Comparison of ENCODE assay signal across 1 cellular context in genomic region chr10:79082631-79083581, GRCh38.
TF ChIP-seq lines count a peak whose summit lies in the region.

No MANE protein-coding gene starts in this region.

TF ChIP-seq in K562, 482 proteins besides CTCF, POLR2A, EP300 and RAD21 (continued from another document and continues in another):
- TF ChIP-seq, protein P1, sequence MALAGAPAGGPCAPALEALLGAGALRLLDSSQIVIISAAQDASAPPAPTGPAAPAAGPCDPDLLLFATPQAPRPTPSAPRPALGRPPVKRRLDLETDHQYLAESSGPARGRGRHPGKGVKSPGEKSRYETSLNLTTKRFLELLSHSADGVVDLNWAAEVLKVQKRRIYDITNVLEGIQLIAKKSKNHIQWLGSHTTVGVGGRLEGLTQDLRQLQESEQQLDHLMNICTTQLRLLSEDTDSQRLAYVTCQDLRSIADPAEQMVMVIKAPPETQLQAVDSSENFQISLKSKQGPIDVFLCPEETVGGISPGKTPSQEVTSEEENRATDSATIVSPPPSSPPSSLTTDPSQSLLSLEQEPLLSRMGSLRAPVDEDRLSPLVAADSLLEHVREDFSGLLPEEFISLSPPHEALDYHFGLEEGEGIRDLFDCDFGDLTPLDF (CRISPR knock-in tag; IDR thresholded peaks at IDR 0.05), result no peak
- no peak for TF ChIP-seq TSC22D4 (tag; IDR thresholded peaks at IDR 0.05)
- peak; percentile 67; the same call in 1 of the 2 replicates for TF ChIP-seq HDGF (IDR thresholded peaks at IDR 0.05)
- TF ChIP-seq ZNF232 (CRISPR knock-in tag; IDR thresholded peaks at IDR 0.05), result no peak
- TF ChIP-seq ADNP (tag; IDR thresholded peaks at IDR 0.05), result peak; percentile 90
- no peak for TF ChIP-seq TFAM (CRISPR knock-in tag; conservative IDR thresholded peaks at IDR 0.05)
- no peak for TF ChIP-seq SIRT6 (IDR thresholded peaks at IDR 0.05; ENCODE audit: low read depth, low read length)
- TF ChIP-seq RBM25 (IDR thresholded peaks at IDR 0.05; ENCODE audit: low read depth, low read length, severe bottlenecking), result peak; percentile 90
- no peak for TF ChIP-seq KDM4B (IDR thresholded peaks at IDR 0.05; ENCODE audit: borderline replicate concordance in 2 of 2, low read depth in 1 of 2)
- TF ChIP-seq FOXK1 (CRISPR knock-in tag; IDR thresholded peaks at IDR 0.05; ENCODE audit: borderline replicate concordance), result no peak
- peak; percentile 87 for TF ChIP-seq SMARCA4 (IDR thresholded peaks at IDR 0.05)
- TF ChIP-seq CXXC5 (CRISPR knock-in tag; IDR thresholded peaks at IDR 0.05), result 0 out of 2 replicates have a peak, but pooled peaks have one; percentile 29
- TF ChIP-seq RNF2 (IDR thresholded peaks at IDR 0.05), result peak; percentile 23; the same call in 1 of the 2 replicates
- TF ChIP-seq MEF2D (tag; conservative IDR thresholded peaks at IDR 0.05; ENCODE audit: low read depth), result peak; percentile 51; the same call in 1 of the 2 replicates
- no peak for TF ChIP-seq TAF7 (tag; IDR thresholded peaks at IDR 0.05)
- TF ChIP-seq CBX5 (IDR thresholded peaks at IDR 0.05; ENCODE audit: borderline replicate concordance, low read depth), result no peak
- TF ChIP-seq NFATC3 (IDR thresholded peaks at IDR 0.05), result no peak
- no peak for TF ChIP-seq NR2C1 (IDR thresholded peaks at IDR 0.05)
- TF ChIP-seq NR2C1 (tag; IDR thresholded peaks at IDR 0.05), result peak; percentile 48; the same call in 1 of the 2 replicates
- TF ChIP-seq SMAD4 (CRISPR knock-in tag; conservative IDR thresholded peaks at IDR 0.05), result peak; percentile 56; the same call in 1 of the 2 replicates
- no peak for TF ChIP-seq HMGN3 (IDR thresholded peaks at IDR 0.05; ENCODE audit: borderline replicate concordance, extremely low read depth, insufficient read length, low read depth, low read length)
- no peak for TF ChIP-seq CCNT2 (IDR thresholded peaks at IDR 0.05; ENCODE audit: borderline replicate concordance, extremely low read depth, insufficient read length, low read depth, low read length)
- TF ChIP-seq FOXA3 (CRISPR knock-in tag; conservative IDR thresholded peaks at IDR 0.05 in 1 of 2, IDR thresholded peaks at IDR 0.05 in 1 of 2), result peak; percentile 32 to 52; a peak in 2 of 4 replicates
- no peak for TF ChIP-seq SRSF3 (IDR thresholded peaks at IDR 0.05; ENCODE audit: insufficient read depth, low read length)
- no peak for TF ChIP-seq ZNF583 (CRISPR knock-in tag; IDR thresholded peaks at IDR 0.05)
- TF ChIP-seq HMG20A (CRISPR knock-in tag; conservative IDR thresholded peaks at IDR 0.05), result no peak
- no peak for TF ChIP-seq ILF3 (IDR thresholded peaks at IDR 0.05; ENCODE audit: borderline replicate concordance)
- no peak for TF ChIP-seq ZNF518B (CRISPR knock-in tag; IDR thresholded peaks at IDR 0.05)
- TF ChIP-seq BRCA1 (IDR thresholded peaks at IDR 0.05), result no peak
- no peak for TF ChIP-seq BRCA1 (CRISPR knock-in tag; IDR thresholded peaks at IDR 0.05)
- TF ChIP-seq, protein P2, sequence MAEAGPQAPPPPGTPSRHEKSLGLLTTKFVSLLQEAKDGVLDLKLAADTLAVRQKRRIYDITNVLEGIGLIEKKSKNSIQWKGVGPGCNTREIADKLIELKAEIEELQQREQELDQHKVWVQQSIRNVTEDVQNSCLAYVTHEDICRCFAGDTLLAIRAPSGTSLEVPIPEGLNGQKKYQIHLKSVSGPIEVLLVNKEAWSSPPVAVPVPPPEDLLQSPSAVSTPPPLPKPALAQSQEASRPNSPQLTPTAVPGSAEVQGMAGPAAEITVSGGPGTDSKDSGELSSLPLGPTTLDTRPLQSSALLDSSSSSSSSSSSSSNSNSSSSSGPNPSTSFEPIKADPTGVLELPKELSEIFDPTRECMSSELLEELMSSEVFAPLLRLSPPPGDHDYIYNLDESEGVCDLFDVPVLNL (CRISPR knock-in tag; IDR thresholded peaks at IDR 0.05; ENCODE audit: low read depth), result no peak
- peak; percentile 58 for TF ChIP-seq MYC (IDR thresholded peaks at IDR 0.05; ENCODE audit: low read depth, low read length)
- no peak for TF ChIP-seq MYC (CRISPR knock-in tag; IDR thresholded peaks at IDR 0.05; ENCODE audit: borderline replicate concordance, low read depth)
- TF ChIP-seq ATF7 (IDR thresholded peaks at IDR 0.05), result peak; percentile 72
- TF ChIP-seq, protein P3, sequence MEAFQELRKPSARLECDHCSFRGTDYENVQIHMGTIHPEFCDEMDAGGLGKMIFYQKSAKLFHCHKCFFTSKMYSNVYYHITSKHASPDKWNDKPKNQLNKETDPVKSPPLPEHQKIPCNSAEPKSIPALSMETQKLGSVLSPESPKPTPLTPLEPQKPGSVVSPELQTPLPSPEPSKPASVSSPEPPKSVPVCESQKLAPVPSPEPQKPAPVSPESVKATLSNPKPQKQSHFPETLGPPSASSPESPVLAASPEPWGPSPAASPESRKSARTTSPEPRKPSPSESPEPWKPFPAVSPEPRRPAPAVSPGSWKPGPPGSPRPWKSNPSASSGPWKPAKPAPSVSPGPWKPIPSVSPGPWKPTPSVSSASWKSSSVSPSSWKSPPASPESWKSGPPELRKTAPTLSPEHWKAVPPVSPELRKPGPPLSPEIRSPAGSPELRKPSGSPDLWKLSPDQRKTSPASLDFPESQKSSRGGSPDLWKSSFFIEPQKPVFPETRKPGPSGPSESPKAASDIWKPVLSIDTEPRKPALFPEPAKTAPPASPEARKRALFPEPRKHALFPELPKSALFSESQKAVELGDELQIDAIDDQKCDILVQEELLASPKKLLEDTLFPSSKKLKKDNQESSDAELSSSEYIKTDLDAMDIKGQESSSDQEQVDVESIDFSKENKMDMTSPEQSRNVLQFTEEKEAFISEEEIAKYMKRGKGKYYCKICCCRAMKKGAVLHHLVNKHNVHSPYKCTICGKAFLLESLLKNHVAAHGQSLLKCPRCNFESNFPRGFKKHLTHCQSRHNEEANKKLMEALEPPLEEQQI (IDR thresholded peaks at IDR 0.05), result no peak
- TF ChIP-seq NCOA2 (IDR thresholded peaks at IDR 0.05; ENCODE audit: partially characterized antibody in 2 of 2), result no peak
- TF ChIP-seq SMAD3 (CRISPR knock-in tag; conservative IDR thresholded peaks at IDR 0.05), result no peak
- TF ChIP-seq ZBTB26 (CRISPR knock-in tag; IDR thresholded peaks at IDR 0.05), result no peak
- no peak for TF ChIP-seq SUPT5H (IDR thresholded peaks at IDR 0.05)
- no peak for TF ChIP-seq EGR1 (conservative IDR thresholded peaks at IDR 0.05)
- peak; percentile 10 for TF ChIP-seq DACH1 (IDR thresholded peaks at IDR 0.05; ENCODE audit: partially characterized antibody)
- no peak for TF ChIP-seq ZNF41 (CRISPR knock-in tag; conservative IDR thresholded peaks at IDR 0.05)
- TF ChIP-seq MECOM (CRISPR knock-in tag; IDR thresholded peaks at IDR 0.05), result peak; percentile 79; the same call in 1 of the 2 replicates
- TF ChIP-seq NCOA6 (IDR thresholded peaks at IDR 0.05), result no peak
- TF ChIP-seq RBM22 (IDR thresholded peaks at IDR 0.05; ENCODE audit: low read depth, low read length, poor library complexity, severe bottlenecking), result no peak
- no peak for TF ChIP-seq RBFOX2 (IDR thresholded peaks at IDR 0.05; ENCODE audit: low read depth, low read length)
- no peak for TF ChIP-seq MAFF (IDR thresholded peaks at IDR 0.05; ENCODE audit: low read length)
- no peak for TF ChIP-seq HOXB6 (CRISPR knock-in tag; IDR thresholded peaks at IDR 0.05; ENCODE audit: borderline replicate concordance)
- TF ChIP-seq FIP1L1 (IDR thresholded peaks at IDR 0.05; ENCODE audit: low read depth, low read length, poor library complexity, severe bottlenecking), result no peak
- TF ChIP-seq GABPB2 (CRISPR knock-in tag; conservative IDR thresholded peaks at IDR 0.05), result no peak
- no peak for TF ChIP-seq CHD2 (IDR thresholded peaks at IDR 0.05; ENCODE audit: low read depth, low read length)
- TF ChIP-seq DPF2 (IDR thresholded peaks at IDR 0.05), result peak; percentile 80
- TF ChIP-seq TFE3 (CRISPR knock-in tag; IDR thresholded peaks at IDR 0.05), result no peak
- TF ChIP-seq ZNF3 (CRISPR knock-in tag; IDR thresholded peaks at IDR 0.05), result peak; percentile 54; the same call in 1 of the 2 replicates
- TF ChIP-seq RB1 (IDR thresholded peaks at IDR 0.05; ENCODE audit: low read depth), result no peak
- TF ChIP-seq, protein P4, sequence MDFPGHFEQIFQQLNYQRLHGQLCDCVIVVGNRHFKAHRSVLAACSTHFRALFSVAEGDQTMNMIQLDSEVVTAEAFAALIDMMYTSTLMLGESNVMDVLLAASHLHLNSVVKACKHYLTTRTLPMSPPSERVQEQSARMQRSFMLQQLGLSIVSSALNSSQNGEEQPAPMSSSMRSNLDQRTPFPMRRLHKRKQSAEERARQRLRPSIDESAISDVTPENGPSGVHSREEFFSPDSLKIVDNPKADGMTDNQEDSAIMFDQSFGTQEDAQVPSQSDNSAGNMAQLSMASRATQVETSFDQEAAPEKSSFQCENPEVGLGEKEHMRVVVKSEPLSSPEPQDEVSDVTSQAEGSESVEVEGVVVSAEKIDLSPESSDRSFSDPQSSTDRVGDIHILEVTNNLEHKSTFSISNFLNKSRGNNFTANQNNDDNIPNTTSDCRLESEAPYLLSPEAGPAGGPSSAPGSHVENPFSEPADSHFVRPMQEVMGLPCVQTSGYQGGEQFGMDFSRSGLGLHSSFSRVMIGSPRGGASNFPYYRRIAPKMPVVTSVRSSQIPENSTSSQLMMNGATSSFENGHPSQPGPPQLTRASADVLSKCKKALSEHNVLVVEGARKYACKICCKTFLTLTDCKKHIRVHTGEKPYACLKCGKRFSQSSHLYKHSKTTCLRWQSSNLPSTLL (IDR thresholded peaks at IDR 0.05), result no peak
- TF ChIP-seq SP1 (CRISPR knock-in tag; IDR thresholded peaks at IDR 0.05), result no peak
- TF ChIP-seq ESRRA (IDR thresholded peaks at IDR 0.05; ENCODE audit: borderline replicate concordance, low read depth), result 0 out of 2 replicates have a peak, but pooled peaks have one; percentile 8
- TF ChIP-seq ASH1L (IDR thresholded peaks at IDR 0.05; ENCODE audit: borderline replicate concordance, low read depth, partially characterized antibody), result no peak
- TF ChIP-seq C11orf30 (IDR thresholded peaks at IDR 0.05; ENCODE audit: low read depth), result no peak
- TF ChIP-seq PYGO2 (tag; IDR thresholded peaks at IDR 0.05), result 0 out of 2 replicates have a peak, but pooled peaks have one; percentile 24
- peak; percentile 73 for TF ChIP-seq MTA2 (IDR thresholded peaks at IDR 0.05; ENCODE audit: low read depth)
- TF ChIP-seq E4F1 (CRISPR knock-in tag; IDR thresholded peaks at IDR 0.05; ENCODE audit: borderline replicate concordance), result no peak
- TF ChIP-seq CREB1 (IDR thresholded peaks at IDR 0.05), result no peak
- TF ChIP-seq CREB1 (CRISPR knock-in tag; IDR thresholded peaks at IDR 0.05), result no peak
